In the genomic region with DNA sequence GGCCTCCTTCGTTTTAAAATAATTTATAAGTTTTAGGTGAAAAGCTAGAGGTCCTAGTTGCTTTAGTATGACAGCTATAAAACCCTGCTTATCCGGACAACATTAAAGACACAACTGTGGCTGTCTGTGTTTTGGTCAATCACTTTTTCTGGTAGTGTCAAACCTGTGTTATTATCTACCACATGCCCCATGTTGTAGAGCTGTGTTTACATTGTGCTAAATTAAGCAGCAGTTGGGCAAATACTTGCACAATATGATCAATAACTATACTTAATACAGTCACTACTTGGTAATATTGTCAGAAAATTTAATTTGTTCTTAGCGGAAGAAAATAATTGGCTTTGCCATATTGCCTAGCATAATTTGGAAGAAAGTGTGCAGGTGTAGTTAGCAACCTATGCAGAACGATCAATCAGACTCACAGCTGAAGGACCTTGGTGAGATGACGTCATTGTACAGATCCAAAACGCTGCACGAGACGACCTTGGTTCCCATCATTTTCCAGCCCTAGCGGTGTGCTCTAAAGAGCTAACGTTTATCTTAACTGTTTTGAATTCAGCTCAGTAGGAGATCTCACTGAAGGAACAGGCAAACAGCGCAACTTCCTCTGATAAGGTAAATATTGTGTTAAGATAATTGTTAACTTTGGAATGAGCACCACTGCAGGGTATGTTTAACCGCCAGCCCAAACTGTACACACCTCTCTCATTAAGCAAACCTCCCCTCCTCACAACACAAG, we compare ENCODE assay signal across 20 cellular contexts.
DNase-seq lines count a peak whose midpoint lies in the region; ATAC-seq, FAIRE-seq and TF ChIP-seq lines count a peak whose summit lies in the region.
"Had no signal": no experiment of that assay in that cellular context is flagged by ENCODE, and none has a peak within 500 bp of the region (broad histone marks: within the 10 kb centered on the region; RNA-seq: fewer than 3 reads in every experiment).

No MANE protein-coding gene starts in this region.

- H3K4me3 ChIP-seq in choroid plexus epithelial cell (ENCODE audit: low read depth, low read length), result no peak overlapping the region
- no peak overlapping the region for H3K4me3 ChIP-seq in small intestine (ENCODE audit: low read depth in 1 of 2, low read length in 2 of 2)
- H3K4me3 ChIP-seq: breast epithelium, psoas muscle, spleen, testis had no signal

- DNase-seq in NCI-H1092 treated with DMSO at 0.1 percent for 48 hours (lab: John Stamatoyannopoulos, UW), result peak; percentile 41
- peak; percentile 77 for DNase-seq in NCI-H510A treated with DMSO at 0.1 percent for 48 hours (lab: John Stamatoyannopoulos, UW)
- peak; percentile 72 for DNase-seq in choroid plexus epithelial cell (ENCODE audit: low read depth)
- peak; percentile 6 for DNase-seq in small intestine
- no peak for DNase-seq in HT-29 (ENCODE audit: low spot score)
- no peak for DNase-seq in NCI-H446 treated with DMSO at 0.1 percent for 48 hours (lab: John Stamatoyannopoulos, UW)
- DNase-seq: activated CD4-positive, alpha-beta memory T cell treated with anti-CD3 and anti-CD28 coated beads, Interleukin-2, amount 10 ng/mL, durations not matched to agents 7 days and 5 days; activated naive CD8-positive, alpha-beta T cell treated with anti-CD3 and anti-CD28 coated beads, Interleukin-2, amount 10 ng/mL, durations not matched to agents 7 days and 5 days; activated T-cell treated with anti-CD3 and anti-CD28 coated beads, Interleukin-2, amount 50 U/mL, for 48 hours; BE2C; naive thymus-derived CD8-positive, alpha-beta T cell; NK-92 treated with Interleukin-12 subunit alpha and Interleukin-12 subunit beta, amount 100 ng/mL, for 24 hours; psoas muscle; spleen; testis; WERI-Rb-1 had no signal

- H3K9me3 ChIP-seq in small intestine (ENCODE audit: control insufficient read depth, low read depth), result no peaks in the 10 kb centered on the region
- H3K9me3 ChIP-seq: BE2C, breast epithelium, psoas muscle, testis had no signal

- no peak for ATAC-seq in GM18868 (IDR thresholded peaks at IDR 0.05; ENCODE audit: unreplicated experiment)
- ATAC-seq: esophagus mucosa; naive thymus-derived CD8-positive, alpha-beta T cell; psoas muscle had no signal

- FAIRE-seq in small intestine (lab: Jason Lieb, UNC), result no peak

- H3K36me3 ChIP-seq in small intestine (ENCODE audit: control insufficient read depth in 2 of 2, insufficient read depth in 2 of 2, low read length in 2 of 2), result no peaks in the 10 kb centered on the region
- H3K36me3 ChIP-seq: BE2C, breast epithelium, spleen, WERI-Rb-1 had no signal

- no peaks in the 10 kb centered on the region for H3K4me1 ChIP-seq in small intestine (ENCODE audit: control insufficient read depth in 2 of 2, insufficient read depth in 1 of 2, low read depth in 1 of 2, low read length in 1 of 2)
- H3K4me1 ChIP-seq: BE2C, breast epithelium, psoas muscle, spleen, testis had no signal

- TF ChIP-seq CTCF in choroid plexus epithelial cell (conservative IDR thresholded peaks at IDR 0.05; ENCODE audit: low read depth, low read length), result no peak

- no peak overlapping the region for H3K27ac ChIP-seq in small intestine (ENCODE audit: low read depth in 1 of 2, low read length in 1 of 2)
- H3K27ac ChIP-seq: breast epithelium, KMS-11, psoas muscle, spleen, testis, WERI-Rb-1 had no signal

- H3K27me3 ChIP-seq in small intestine (ENCODE audit: control insufficient read depth in 2 of 2, insufficient read depth in 2 of 2, low read length in 2 of 2), result no peaks in the 10 kb centered on the region
- H3K27me3 ChIP-seq: BE2C, breast epithelium, spleen, testis had no signal

- 33 to 55% (median 40%) methylated on average over 12 of the region's 12 CpGs for WGBS in small intestine, 3 donors

Comparison
In these comparisons a context has a peak if more than half of its experiments do, and no peak if none do; other contexts are left out.
1. DNase-seq: peak in NCI-H1092 treated with DMSO at 0.1 percent for 48 hours (single experiment), NCI-H510A treated with DMSO at 0.1 percent for 48 hours (single experiment), choroid plexus epithelial cell (single experiment) and small intestine (single experiment); none in HT-29 (single experiment) and NCI-H446 treated with DMSO at 0.1 percent for 48 hours (single experiment).